ENCODE assay signal across 6 cellular contexts in the genomic region with DNA sequence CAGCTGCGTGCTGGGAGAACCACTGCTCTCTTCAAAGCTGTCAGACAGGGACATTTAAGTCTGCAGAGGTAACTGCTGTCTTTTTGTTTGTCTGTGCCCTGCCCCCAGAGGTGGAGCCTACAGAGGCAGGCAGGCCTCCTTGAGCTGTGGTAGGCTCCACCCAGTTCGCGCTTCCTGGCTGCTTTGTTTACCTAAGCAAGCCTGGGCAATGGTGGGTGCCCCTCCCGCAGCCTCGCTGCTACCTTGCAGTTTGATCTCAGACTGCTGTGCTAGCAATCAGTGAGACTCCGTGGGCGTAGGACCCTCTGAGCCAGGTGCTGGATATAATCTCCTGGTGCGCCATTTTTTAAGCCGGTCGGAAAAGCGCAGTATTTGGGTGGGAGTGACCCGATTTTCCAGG.
DNase-seq lines count a peak whose midpoint lies in the region; ATAC-seq and TF ChIP-seq lines count a peak whose summit lies in the region.
"Not testable (repeated sequence)": the region's sequence is repeated elsewhere in the genome, so short reads cannot be mapped to it uniquely, and the experiment has no call there.

No MANE protein-coding gene starts in this region.

- not testable (repeated sequence) for H3K36me3 ChIP-seq in KMS-11 (ENCODE audit: insufficient read depth); colonic mucosa; mucosa of descending colon (ENCODE audit: low read depth)

- H3K27me3 ChIP-seq in KMS-11 (ENCODE audit: insufficient read depth, low read depth); colonic mucosa: not testable (repeated sequence)

- H3K9me3 ChIP-seq in colonic mucosa, mucosa of descending colon: not testable (repeated sequence)

- ATAC-seq in mucosa of descending colon = not testable (repeated sequence)

- H3K9ac ChIP-seq in KMS-11 = peak overlapping the region; percentile 41; the same call in 1 of the 2 replicates
- H3K9ac ChIP-seq in colonic mucosa (ENCODE audit: low read depth in 2 of 2, low read length in 2 of 2) = not testable (repeated sequence)

- DNase-seq in DMS53 (lab: John Stamatoyannopoulos, UW) (peak; percentile 74), NCI-H748 (lab: John Stamatoyannopoulos, UW; ENCODE audit: unreplicated experiment) (peak; percentile 17), SHP77 (lab: John Stamatoyannopoulos, UW) (peak; percentile 48 to 77), colonic mucosa (peak; percentile 20), mucosa of descending colon (peak in 2 of 3 donors; percentile 35 to 51)

- not testable (repeated sequence) for H3K4me1 ChIP-seq in KMS-11 (ENCODE audit: low read depth, poor library complexity, severe bottlenecking); colonic mucosa; mucosa of descending colon (ENCODE audit: low read depth)

- peak overlapping the region; percentile 48; the same call in 1 of the 2 replicates for H2AFZ ChIP-seq in KMS-11 (ENCODE audit: low read depth)

- TF ChIP-seq CTCF in KMS-11 (conservative IDR thresholded peaks at IDR 0.05; ENCODE audit: low read depth, low read length); colonic mucosa (IDR thresholded peaks at IDR 0.05); mucosa of descending colon (IDR thresholded peaks at IDR 0.05): not testable (repeated sequence)

- H3K27ac ChIP-seq in KMS-11 = peak overlapping the region; percentile 23; the same call in 1 of the 2 replicates
- not testable (repeated sequence) for H3K27ac ChIP-seq in colonic mucosa

- H3K79me2 ChIP-seq in KMS-11 (ENCODE audit: insufficient read depth, low read depth) = not testable (repeated sequence)

- not testable (repeated sequence) for H3K4me2 ChIP-seq in KMS-11

- H3K4me3 ChIP-seq in KMS-11 (IDR thresholded peaks at IDR 0.05; ENCODE audit: insufficient read depth, low read depth, low read length); colonic mucosa; mucosa of descending colon: not testable (repeated sequence)

- H4K20me1 ChIP-seq in KMS-11 (ENCODE audit: insufficient read depth) = not testable (repeated sequence)

- intact Hi-C loops in colonic mucosa (cut with DNase I); mucosa of descending colon (cut with DNase I, micrococcal nuclease): not testable (repeated sequence)

Comparison
In these comparisons a context has a peak if more than half of its experiments do, and no peak if none do; other contexts are left out.
1. DNase-seq: peak in every context shown above with its lines; median percentile 74 in DMS53; 62 in SHP77; 43 in mucosa of descending colon; 20 in colonic mucosa; 17 in NCI-H748.